ENCODE assay signal across 19 cellular contexts in the genomic region with DNA sequence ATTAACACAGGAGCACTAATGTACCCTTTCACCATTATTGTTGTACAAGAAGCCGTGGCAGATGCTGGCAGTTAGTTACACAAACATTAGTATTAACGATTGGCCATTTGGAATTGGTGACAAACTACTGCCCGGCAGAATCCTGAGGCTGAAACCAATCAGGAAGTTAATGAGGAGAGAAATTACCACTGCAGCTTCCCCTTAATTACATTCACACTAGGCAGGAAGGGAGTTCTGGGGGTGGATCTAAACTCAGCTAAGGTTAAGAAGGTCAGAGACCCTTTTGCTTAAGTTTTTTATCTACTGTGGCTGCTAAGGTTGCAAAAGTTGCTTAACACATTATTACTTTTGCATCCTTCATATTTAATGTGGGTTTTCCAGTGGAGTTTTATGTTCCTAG. TPM values are rescaled to one million over a fixed set of nuclear protein-coding genes. Genes with fewer than 3 reads are reported as not detected.
"Had no signal": no experiment of that assay in that cellular context is flagged by ENCODE, and none has a peak within 500 bp of the region (broad histone marks: within the 10 kb centered on the region; RNA-seq: fewer than 3 reads in every experiment).

No MANE protein-coding gene starts in this region.

- H3K9me3 ChIP-seq: prostate gland, transverse colon, vagina had no signal

- H3K9me3 Mint-ChIP-seq: activated T-helper 1 cell treated with anti-CD3 and anti-CD28 coated beads, Interleukin-12 subunit alpha, Interleukin-12 subunit beta, Interleukin-2, Interleukin-4 antibody, amounts not matched to agents 30 ng/mL and 10 ng/mL and 1 ng/mL, durations not matched to agents 14 hours and 24 hours and 36 hours; natural killer cell treated with Interleukin-12 subunit alpha and Interleukin-12 subunit beta and Interleukin-15 and Interleukin-18, amount 100 ng/mL, for 72 hours had no signal

- H3K36me3 Mint-ChIP-seq: natural killer cell treated with Interleukin-12 subunit alpha and Interleukin-12 subunit beta and Interleukin-15 and Interleukin-18, amount 100 ng/mL, for 72 hours had no signal

- H3K36me3 ChIP-seq: prostate gland, transverse colon, vagina had no signal

- H3K4me1 ChIP-seq: foreskin keratinocyte, prostate gland had no signal

- H3K27ac ChIP-seq: foreskin keratinocyte, prostate gland, skin epidermis, transverse colon, vagina had no signal

- H3K27ac Mint-ChIP-seq: activated B cell treated with CpG ODN at 0.5 μM for 24 hours; activated CD4-positive, alpha-beta T cell treated with anti-CD3 and anti-CD28 coated beads, Interleukin-2, amount 10 ng/mL, durations not matched to agents 24 days and 14 days; activated T-helper 1 cell treated with anti-CD3 and anti-CD28 coated beads, Interleukin-12 subunit alpha, Interleukin-12 subunit beta, Interleukin-2, Interleukin-4 antibody, amounts not matched to agents 30 ng/mL and 10 ng/mL and 1 ng/mL, durations not matched to agents 14 hours and 24 hours and 36 hours; natural killer cell treated with Interleukin-12 subunit alpha and Interleukin-12 subunit beta and Interleukin-15 and Interleukin-18, amount 100 ng/mL, for 72 hours had no signal

- DNase-seq: activated B cell treated with CpG ODN at 0.5 μM for 24 hours; activated CD4-positive, alpha-beta T cell treated with anti-CD3 and anti-CD28 coated beads, Interleukin-2, amount 10 ng/mL, durations not matched to agents 24 days and 14 days; anterior cingulate cortex; effector CD8-positive, alpha-beta T cell; foreskin keratinocyte; kidney glomerular epithelial cell; mesenchymal stem cell; right cardiac atrium; stimulated activated CD4-positive, alpha-beta T cell treated with anti-CD3 and anti-CD28 coated beads, Interleukin-4, amount 100 ng/mL, for 24 hours; stimulated activated naive CD4-positive, alpha-beta T cell; transverse colon had no signal

- H3K4me3 Mint-ChIP-seq: activated B cell treated with CpG ODN at 0.5 μM for 24 hours; activated CD4-positive, alpha-beta T cell treated with anti-CD3 and anti-CD28 coated beads, Interleukin-2, amount 10 ng/mL, durations not matched to agents 24 days and 14 days; activated T-helper 1 cell treated with anti-CD3 and anti-CD28 coated beads, Interleukin-12 subunit alpha, Interleukin-12 subunit beta, Interleukin-2, Interleukin-4 antibody, amounts not matched to agents 30 ng/mL and 10 ng/mL and 1 ng/mL, durations not matched to agents 14 hours and 24 hours and 36 hours had no signal

- H3K4me3 ChIP-seq: prostate gland, skin epidermis, transverse colon, vagina had no signal

RNA-seq across cellular contexts. Expression of gene DMRT3, which starts 9.5 kb away (rescaled TPM):
- total RNA-seq: activated B cell treated with CpG ODN at 0.5 μM for 24 hours; activated CD4-positive, alpha-beta T cell treated with anti-CD3 and anti-CD28 coated beads, Interleukin-2, amount 10 ng/mL, durations not matched to agents 24 days and 14 days; activated T-helper 1 cell treated with anti-CD3 and anti-CD28 coated beads, Interleukin-12 subunit alpha, Interleukin-12 subunit beta, Interleukin-2, Interleukin-4 antibody, amounts not matched to agents 30 ng/mL and 10 ng/mL and 1 ng/mL, durations not matched to agents 14 hours and 24 hours and 36 hours; endothelial cell of umbilical vein; foreskin keratinocyte; liver; natural killer cell treated with Interleukin-12 subunit alpha and Interleukin-12 subunit beta and Interleukin-15 and Interleukin-18, amount 100 ng/mL, for 72 hours; osteoblast; right cardiac atrium; transverse colon; vagina had no signal
- polyA plus RNA-seq: endothelial cell of umbilical vein, foreskin keratinocyte, liver, right cardiac atrium had no signal
